Comparison of ENCODE assay signal across 8 cellular contexts in the genomic region with DNA sequence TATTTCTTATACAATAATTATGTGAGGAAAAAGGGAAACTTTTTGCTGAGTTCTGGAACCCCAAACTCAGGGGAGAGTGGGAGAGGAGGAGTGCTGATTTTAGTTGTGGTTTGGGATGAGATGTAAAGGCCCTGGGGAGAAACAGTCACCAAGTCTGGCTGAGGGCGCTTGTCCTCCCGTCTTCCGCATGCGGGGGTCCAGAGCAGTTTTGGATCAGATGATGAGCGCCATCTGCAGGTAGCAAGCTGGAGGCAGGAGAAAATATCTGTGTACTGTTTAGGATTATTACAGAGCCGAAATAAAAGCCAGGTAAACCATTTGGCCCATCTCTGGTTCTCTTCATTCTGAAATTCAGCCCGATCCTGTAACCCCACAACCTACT. TPM values are rescaled to one million over a fixed set of nuclear protein-coding genes. Genes with fewer than 3 reads are reported as not detected.
DNase-seq lines count a peak whose midpoint lies in the region; ATAC-seq and TF ChIP-seq lines count a peak whose summit lies in the region.

No MANE protein-coding gene starts in this region.

- DNase-seq in HUDEP-2 (lab: John Stamatoyannopoulos, UW; ENCODE audit: unreplicated experiment in 76 of 76) (peak in 73 of 76 experiments; percentile 25 to 85 (median 68)), NOMO-1 (lab: John Stamatoyannopoulos, UW; ENCODE audit: unreplicated experiment in 2 of 2) (peak; percentile 68 to 72), epithelial cell of esophagus (ENCODE audit: low read depth) (peak; percentile 79), mucosa of gallbladder (ENCODE audit: low spot score) (peak; percentile 86)
- peak; percentile 60 for DNase-seq in activated CD8-positive, alpha-beta memory T cell treated with anti-CD3 and anti-CD28 coated beads, Interleukin-2, amount 50 U/mL, for 1 hour (ENCODE audit: extremely low read depth)
- DNase-seq in stimulated activated CD8-positive, alpha-beta memory T cell treated with anti-CD3 and anti-CD28 coated beads, Interleukin-2, amount 100 ng/mL, for 48 hours (ENCODE audit: low read depth in 2 of 2): peak; percentile 62 to 64

- H3K27ac ChIP-seq in 22Rv1: peak overlapping the region; percentile 61

- ATAC-seq in GM18505 (IDR thresholded peaks at IDR 0.05; ENCODE audit: unreplicated experiment): peak; percentile 38

- no peak overlapping the region for H3K4me3 ChIP-seq in epithelial cell of esophagus (ENCODE audit: low read length)

- no peak for TF ChIP-seq POLR2A in GM18505 (IDR thresholded peaks at IDR 0.05; ENCODE audit: borderline replicate concordance, extremely low read depth, insufficient read depth, insufficient read length)

- TF ChIP-seq CTCF in 22Rv1 (IDR thresholded peaks at IDR 0.05) (peak; percentile 84), epithelial cell of esophagus (IDR thresholded peaks at IDR 0.05; ENCODE audit: insufficient read depth, low read depth, low read length, missing control alignments) (peak; percentile 81)

RNA-seq across cellular contexts. Expression of gene PARP14, which starts 1.6 kb away (rescaled TPM):
- 36.5 TPM for total RNA-seq in mucosa of gallbladder
